12 cellular contexts compared by ENCODE assay signal in the genomic region with DNA sequence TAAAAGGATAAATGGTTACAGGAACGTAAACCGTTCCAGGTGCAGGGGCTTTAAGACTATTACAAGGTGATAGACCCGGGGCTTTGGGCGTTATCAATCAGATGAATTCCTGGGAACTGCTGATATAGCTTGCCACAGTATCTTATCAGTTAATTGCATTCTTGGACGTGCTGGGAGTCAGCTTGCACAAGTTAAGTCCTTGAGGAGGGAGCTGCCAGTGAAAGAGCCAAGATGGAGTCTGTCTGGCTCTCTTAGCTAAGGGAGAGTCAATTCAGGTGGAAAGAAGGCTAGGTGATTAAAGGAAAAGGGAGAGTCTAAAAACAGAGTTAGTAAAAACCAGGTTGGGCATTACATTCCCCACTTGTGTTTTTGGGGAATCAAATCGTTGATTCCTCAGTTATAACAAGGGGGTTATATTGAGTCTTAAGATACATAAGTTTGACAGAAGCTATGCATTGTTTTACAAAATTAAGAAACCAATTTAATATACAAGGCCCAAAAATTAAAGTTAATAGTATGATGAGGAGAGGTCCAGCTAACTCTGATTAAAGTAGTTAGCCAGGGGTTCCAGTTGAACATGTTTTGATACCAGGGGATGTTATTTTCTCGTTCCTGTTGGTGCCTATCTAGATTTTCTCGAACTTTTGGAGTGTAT. TPM values are rescaled to one million over a fixed set of nuclear protein-coding genes. Genes with fewer than 3 reads are reported as not detected.
"Had no signal": no experiment of that assay in that cellular context is flagged by ENCODE, and none has a peak within 500 bp of the region (broad histone marks: within the 10 kb centered on the region; RNA-seq: fewer than 3 reads in every experiment).

No MANE protein-coding gene starts in this region.

RNA-seq across cellular contexts. Expression of a gene that starts 24.9 kb away (rescaled TPM):
- total RNA-seq: activated B cell treated with CpG ODN at 0.5 μM for 24 hours; activated CD4-positive, alpha-beta memory T cell treated with anti-CD3 and anti-CD28 coated beads for 36 hours; activated CD4-positive, alpha-beta T cell treated with anti-CD3 and anti-CD28 coated beads, Interleukin-2, amount 10 ng/mL, durations not matched to agents 24 days and 14 days; activated CD8-positive, alpha-beta memory T cell treated with anti-CD3 and anti-CD28 coated beads for 36 hours; activated CD8-positive, alpha-beta T cell treated with anti-CD3 and anti-CD28 coated beads for 36 hours; activated naive CD4-positive, alpha-beta T cell treated with anti-CD3 and anti-CD28 coated beads for 36 hours; activated naive CD4-positive, alpha-beta T cell treated with anti-CD3 and anti-CD28 coated beads, Interleukin-2, amount 50 U/mL, for 72 hours; activated naive CD8-positive, alpha-beta T cell treated with anti-CD3 and anti-CD28 coated beads for 36 hours; activated T-cell treated with anti-CD3 and anti-CD28 coated beads, Interleukin-2, amount 50 U/mL, for 4 hours; activated T-helper 1 cell treated with anti-CD3 and anti-CD28 coated beads, Interleukin-12 subunit alpha, Interleukin-12 subunit beta, Interleukin-2, Interleukin-4 antibody, amounts not matched to agents 30 ng/mL and 10 ng/mL and 1 ng/mL, durations not matched to agents 14 hours and 24 hours and 36 hours; activated T-helper 17 cell treated with anti-CD3 and anti-CD28 coated beads, Interleukin-2, amount 50 U/mL, for 72 hours; body of pancreas had no signal
